Comparison of ENCODE assay signal across 2 cellular contexts in the genomic region with DNA sequence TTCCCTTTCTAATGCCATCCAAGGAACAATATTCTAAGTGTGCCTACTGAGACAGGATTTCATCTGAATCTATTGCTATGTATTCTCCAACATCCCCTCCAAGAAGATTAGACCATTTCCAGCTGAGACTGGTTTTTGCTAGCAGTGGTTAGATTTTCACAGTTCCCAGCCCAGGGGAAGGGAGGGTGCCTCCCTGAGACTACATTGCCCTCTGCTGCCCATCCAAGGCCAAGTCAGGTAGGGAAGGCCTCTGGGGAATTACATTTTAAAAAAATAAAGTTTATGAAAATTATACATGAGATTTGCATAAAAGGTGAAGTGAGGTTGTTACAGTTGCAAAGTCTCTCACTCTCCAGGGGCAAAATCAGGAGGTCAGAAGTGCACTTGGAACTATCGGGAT.
A peak's percentile ranks its signal among the peaks of the same experiment; 100 is the strongest.
TF ChIP-seq lines count a peak whose summit lies in the region.

No MANE protein-coding gene starts in this region.

TF ChIP-seq in K562, 482 proteins besides CTCF, POLR2A, EP300 and RAD21 (continued from another document):
- TF ChIP-seq HMG20A (CRISPR knock-in tag; conservative IDR thresholded peaks at IDR 0.05) (no peak), KLF16 (IDR thresholded peaks at IDR 0.05) (peak; percentile 81), FOSL1 (tag; conservative IDR thresholded peaks at IDR 0.05) (no peak), ZNF778 (CRISPR knock-in tag; IDR thresholded peaks at IDR 0.05) (no peak), CBFA2T3 (IDR thresholded peaks at IDR 0.05) (no peak), MEF2D (tag; conservative IDR thresholded peaks at IDR 0.05; ENCODE audit: low read depth) (no peak), PML (IDR thresholded peaks at IDR 0.05; ENCODE audit: low read length) (no peak), TSC22D4 (tag; IDR thresholded peaks at IDR 0.05) (no peak), DIDO1 (tag; IDR thresholded peaks at IDR 0.05; ENCODE audit: low read depth) (no peak), ZNF232 (CRISPR knock-in tag; IDR thresholded peaks at IDR 0.05) (no peak), FOXA3 (CRISPR knock-in tag; conservative IDR thresholded peaks at IDR 0.05 in 1 of 2, IDR thresholded peaks at IDR 0.05 in 1 of 2) (no peak), NONO (IDR thresholded peaks at IDR 0.05; ENCODE audit: low read depth in 2 of 2, low read length in 1 of 2) (no peak), ZNF584 (CRISPR knock-in tag; IDR thresholded peaks at IDR 0.05; ENCODE audit: low read depth) (no peak)
- TF ChIP-seq, protein P1, sequence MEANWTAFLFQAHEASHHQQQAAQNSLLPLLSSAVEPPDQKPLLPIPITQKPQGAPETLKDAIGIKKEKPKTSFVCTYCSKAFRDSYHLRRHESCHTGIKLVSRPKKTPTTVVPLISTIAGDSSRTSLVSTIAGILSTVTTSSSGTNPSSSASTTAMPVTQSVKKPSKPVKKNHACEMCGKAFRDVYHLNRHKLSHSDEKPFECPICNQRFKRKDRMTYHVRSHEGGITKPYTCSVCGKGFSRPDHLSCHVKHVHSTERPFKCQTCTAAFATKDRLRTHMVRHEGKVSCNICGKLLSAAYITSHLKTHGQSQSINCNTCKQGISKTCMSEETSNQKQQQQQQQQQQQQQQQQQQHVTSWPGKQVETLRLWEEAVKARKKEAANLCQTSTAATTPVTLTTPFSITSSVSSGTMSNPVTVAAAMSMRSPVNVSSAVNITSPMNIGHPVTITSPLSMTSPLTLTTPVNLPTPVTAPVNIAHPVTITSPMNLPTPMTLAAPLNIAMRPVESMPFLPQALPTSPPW (CRISPR knock-in tag; IDR thresholded peaks at IDR 0.05), result peak; percentile 30; the same call in 1 of the 2 replicates
- TF ChIP-seq, protein P2, sequence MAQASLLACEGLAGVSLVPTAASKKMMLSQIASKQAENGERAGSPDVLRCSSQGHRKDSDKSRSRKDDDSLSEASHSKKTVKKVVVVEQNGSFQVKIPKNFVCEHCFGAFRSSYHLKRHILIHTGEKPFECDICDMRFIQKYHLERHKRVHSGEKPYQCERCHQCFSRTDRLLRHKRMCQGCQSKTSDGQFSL (CRISPR knock-in tag; IDR thresholded peaks at IDR 0.05), result no peak
- TF ChIP-seq, protein P2 (tag; IDR thresholded peaks at IDR 0.05), result no peak

TF ChIP-seq in neural cell, 6 proteins besides CTCF, POLR2A, EP300 and RAD21 (continued from another document):
- TF ChIP-seq, protein P3, sequence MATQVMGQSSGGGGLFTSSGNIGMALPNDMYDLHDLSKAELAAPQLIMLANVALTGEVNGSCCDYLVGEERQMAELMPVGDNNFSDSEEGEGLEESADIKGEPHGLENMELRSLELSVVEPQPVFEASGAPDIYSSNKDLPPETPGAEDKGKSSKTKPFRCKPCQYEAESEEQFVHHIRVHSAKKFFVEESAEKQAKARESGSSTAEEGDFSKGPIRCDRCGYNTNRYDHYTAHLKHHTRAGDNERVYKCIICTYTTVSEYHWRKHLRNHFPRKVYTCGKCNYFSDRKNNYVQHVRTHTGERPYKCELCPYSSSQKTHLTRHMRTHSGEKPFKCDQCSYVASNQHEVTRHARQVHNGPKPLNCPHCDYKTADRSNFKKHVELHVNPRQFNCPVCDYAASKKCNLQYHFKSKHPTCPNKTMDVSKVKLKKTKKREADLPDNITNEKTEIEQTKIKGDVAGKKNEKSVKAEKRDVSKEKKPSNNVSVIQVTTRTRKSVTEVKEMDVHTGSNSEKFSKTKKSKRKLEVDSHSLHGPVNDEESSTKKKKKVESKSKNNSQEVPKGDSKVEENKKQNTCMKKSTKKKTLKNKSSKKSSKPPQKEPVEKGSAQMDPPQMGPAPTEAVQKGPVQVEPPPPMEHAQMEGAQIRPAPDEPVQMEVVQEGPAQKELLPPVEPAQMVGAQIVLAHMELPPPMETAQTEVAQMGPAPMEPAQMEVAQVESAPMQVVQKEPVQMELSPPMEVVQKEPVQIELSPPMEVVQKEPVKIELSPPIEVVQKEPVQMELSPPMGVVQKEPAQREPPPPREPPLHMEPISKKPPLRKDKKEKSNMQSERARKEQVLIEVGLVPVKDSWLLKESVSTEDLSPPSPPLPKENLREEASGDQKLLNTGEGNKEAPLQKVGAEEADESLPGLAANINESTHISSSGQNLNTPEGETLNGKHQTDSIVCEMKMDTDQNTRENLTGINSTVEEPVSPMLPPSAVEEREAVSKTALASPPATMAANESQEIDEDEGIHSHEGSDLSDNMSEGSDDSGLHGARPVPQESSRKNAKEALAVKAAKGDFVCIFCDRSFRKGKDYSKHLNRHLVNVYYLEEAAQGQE (IDR thresholded peaks at IDR 0.05; ENCODE audit: borderline replicate concordance), result no peak
- TF ChIP-seq POLR2AphosphoS5 (IDR thresholded peaks at IDR 0.05) (no peak), EZH2 (IDR thresholded peaks at IDR 0.05; ENCODE audit: borderline replicate concordance, insufficient read depth, low read length, poor library complexity, severe bottlenecking) (no peak)
